ENCODE assay signal across 25 cellular contexts in the genomic region with DNA sequence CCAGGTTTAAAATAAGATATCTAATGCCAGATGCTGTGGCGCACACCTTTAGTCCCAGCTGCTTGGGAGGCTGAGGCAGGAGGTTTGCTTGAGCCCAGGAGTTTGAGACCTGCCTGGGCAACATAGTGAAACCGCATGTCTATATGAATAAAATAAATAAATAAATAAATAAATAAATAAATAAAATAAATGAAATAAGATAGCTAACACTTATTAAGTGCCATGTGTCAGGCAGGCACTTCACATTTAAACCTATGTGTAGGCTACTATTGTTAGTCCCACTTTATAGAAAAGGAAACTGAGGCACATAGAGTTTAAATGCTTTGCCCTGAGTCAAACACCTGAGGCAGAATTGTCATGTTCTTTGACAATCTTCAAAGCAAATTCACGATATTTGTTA. TPM values are rescaled to one million over a fixed set of nuclear protein-coding genes. Genes with fewer than 3 reads are reported as not detected.
DNase-seq lines count a peak whose midpoint lies in the region; ATAC-seq, FAIRE-seq and TF ChIP-seq lines count a peak whose summit lies in the region.
"Had no signal": no experiment of that assay in that cellular context is flagged by ENCODE, and none has a peak within 500 bp of the region (broad histone marks: within the 10 kb centered on the region; RNA-seq: fewer than 3 reads in every experiment).

No MANE protein-coding gene starts in this region.

- no peaks in the 10 kb centered on the region for H3K4me1 Mint-ChIP-seq in osteocyte (ENCODE audit: unreplicated experiment)
- H3K4me1 Mint-ChIP-seq in activated naive CD4-positive, alpha-beta T cell treated with anti-CD3 and anti-CD28 coated beads for 36 hours (ENCODE audit: low read depth), result peaks cover 12% of the 10 kb centered on the region

- FAIRE-seq in A549 (lab: Jason Lieb, UNC), result no peak
- FAIRE-seq: GM12878, GM12892, GM18507 had no signal

- intact Hi-C loops in activated naive CD4-positive, alpha-beta T cell treated with anti-CD3 and anti-CD28 coated beads for 36 hours (cut with micrococcal nuclease), result loop anchor here (1.0 to 5.0 kb wide), 3 partner anchors 11 to 79 kb away; no protein-coding TSS in a partner anchor

- H3K4me1 ChIP-seq in A549, result no peaks in the 10 kb centered on the region
- H3K4me1 ChIP-seq: BE2C had no signal

- TF ChIP-seq POLR2A in A549 (IDR thresholded peaks at IDR 0.05; ENCODE audit: low read length), result no peak

- H3K27ac ChIP-seq in A549 (no peak overlapping the region), WERI-Rb-1 (peak overlapping the region; percentile 35; the same call in 1 of the 2 replicates)
- H3K27ac ChIP-seq: 22Rv1, BLaER1 had no signal

- no peaks in the 10 kb centered on the region for H3K9me3 Mint-ChIP-seq in osteocyte (ENCODE audit: unreplicated experiment)
- H3K9me3 Mint-ChIP-seq in activated naive CD4-positive, alpha-beta T cell treated with anti-CD3 and anti-CD28 coated beads for 36 hours, result no peaks in the 10 kb centered on the region
- H3K9me3 Mint-ChIP-seq: CD4-positive, CD25-positive, alpha-beta regulatory T cell; CD8-positive, alpha-beta memory T cell had no signal

- H3K4me3 Mint-ChIP-seq in osteocyte (ENCODE audit: unreplicated experiment), result no peak overlapping the region
- H3K4me3 Mint-ChIP-seq in activated naive CD4-positive, alpha-beta T cell treated with anti-CD3 and anti-CD28 coated beads for 36 hours, result no peak overlapping the region

- TF ChIP-seq RAD21 in A549 (conservative IDR thresholded peaks at IDR 0.05 in 1 of 2, IDR thresholded peaks at IDR 0.05 in 1 of 2), result no peak

- no peaks in the 10 kb centered on the region for H3K9me3 ChIP-seq in A549
- H3K9me3 ChIP-seq in WERI-Rb-1 (ENCODE audit: severe bottlenecking), result no peaks in the 10 kb centered on the region
- H3K9me3 ChIP-seq: BE2C, BLaER1 had no signal

- CTCF ChIA-PET in A549 (lab: Yijun Ruan, JAX), result no interaction called here
- CTCF ChIA-PET in activated naive CD4-positive, alpha-beta T cell treated with anti-CD3 and anti-CD28 coated beads for 36 hours (lab: Charles Lee), result no interaction called here

- H3K4me2 ChIP-seq in A549, result no peak overlapping the region
- H3K4me2 ChIP-seq: BLaER1 had no signal

- no peaks in the 10 kb centered on the region for H3K27me3 Mint-ChIP-seq in osteocyte (ENCODE audit: unreplicated experiment)
- H3K27me3 Mint-ChIP-seq in activated naive CD4-positive, alpha-beta T cell treated with anti-CD3 and anti-CD28 coated beads for 36 hours (ENCODE audit: low read depth), result peaks cover 9% of the 10 kb centered on the region

- no peaks in the 10 kb centered on the region for H3K36me3 Mint-ChIP-seq in osteocyte (ENCODE audit: unreplicated experiment)
- H3K36me3 Mint-ChIP-seq in activated naive CD4-positive, alpha-beta T cell treated with anti-CD3 and anti-CD28 coated beads for 36 hours (ENCODE audit: low read depth), result no peaks in the 10 kb centered on the region
- H3K36me3 Mint-ChIP-seq: CD14-positive monocyte; CD4-positive, alpha-beta memory T cell; CD4-positive, CD25-positive, alpha-beta regulatory T cell; CD8-positive, alpha-beta memory T cell had no signal

- no peaks in the 10 kb centered on the region for H3K27me3 ChIP-seq in WERI-Rb-1 (ENCODE audit: insufficient read depth, low read depth, severe bottlenecking)
- H3K27me3 ChIP-seq: BE2C, BLaER1 had no signal

- H3K27ac Mint-ChIP-seq in osteocyte (ENCODE audit: unreplicated experiment), result no peak overlapping the region
- no peak overlapping the region for H3K27ac Mint-ChIP-seq in activated naive CD4-positive, alpha-beta T cell treated with anti-CD3 and anti-CD28 coated beads for 36 hours

- TF ChIP-seq CTCF in A549 (IDR thresholded peaks at IDR 0.05) (no peak), WERI-Rb-1 (IDR thresholded peaks at IDR 0.05; ENCODE audit: low read depth, low read length) (no peak), osteocyte (IDR thresholded peaks at IDR 0.05) (no peak)

- POLR2A ChIA-PET in A549 (lab: Yijun Ruan, JAX), result no interaction called here

- H3K36me3 ChIP-seq in WERI-Rb-1, result no peaks in the 10 kb centered on the region
- H3K36me3 ChIP-seq: BE2C, BLaER1 had no signal

- H3K4me3 ChIP-seq in A549 (no peak overlapping the region), WERI-Rb-1 (ENCODE audit: low read depth, low read length) (no peak overlapping the region)
- H3K4me3 ChIP-seq: BLaER1, GM12878 had no signal

- WGBS in A549 (ENCODE audit: missing lambda C conversion rate), result 97% methylated on average over 3 of the region's 3 CpGs

- TF ChIP-seq EP300 in A549 (IDR thresholded peaks at IDR 0.05), result no peak

- DNase-seq in A549 (ENCODE audit: low read depth in 1 of 2, low spot score in 1 of 2) (no peak), WERI-Rb-1 (peak; percentile 1), osteocyte (ENCODE audit: extremely low spot score, unreplicated experiment) (peak; percentile 32)
- no peak for DNase-seq in activated naive CD4-positive, alpha-beta T cell treated with anti-CD3 and anti-CD28 coated beads for 36 hours
- DNase-seq in stimulated activated CD4-positive, alpha-beta T cell treated with anti-CD3 and anti-CD28 coated beads, Interleukin-4, amount 100 ng/mL, for 1 hour, result no peak
- DNase-seq: ACHN; BE2C; C1 segment of cervical spinal cord; CD4-positive, alpha-beta memory T cell; CD4-positive, CD25-positive, alpha-beta regulatory T cell; CD8-positive, alpha-beta memory T cell; COR-L47; DMS 273 treated with DMSO at 0.1 percent for 48 hours; DMS153; DMS53; DMS79; DND-41; EL; GDM1 had no signal

- no peak for ATAC-seq in A549

TF ChIP-seq in A549, 52 proteins besides CTCF, POLR2A, EP300 and RAD21:
- TF ChIP-seq ZC3H11A (IDR thresholded peaks at IDR 0.05), result 0 out of 2 replicates have a peak, but pooled peaks have one; percentile 8
- no peak for TF ChIP-seq RNF2 (IDR thresholded peaks at IDR 0.05; ENCODE audit: borderline replicate concordance, low read depth)

RNA-seq across cellular contexts. Expression of a gene that starts 32.9 kb away (rescaled TPM):
- polyA plus RNA-seq in A549 (2011; rRNA removed), result 2.2 and 4.8 TPM in 2 replicates
- polyA plus RNA-seq in A549 (2012; cell fraction: cytosol; rRNA removed), result 1.5 and 2.1 TPM in 2 replicates
- 6.1 and 6.8 TPM in 2 replicates for polyA plus RNA-seq in A549 (2012; cell fraction: nucleus; rRNA removed)
- polyA plus RNA-seq in A549 (2017; fragmentation: RNase III; extraction: RNeasy Plus Mini Kit Qiagen cat#74134 plus additional on column Dnase treatment), result 4.6 to 5.0 TPM (median 4.8 TPM) in 3 replicates
- polyA minus RNA-seq in A549 (2011; rRNA and poly(A)+ RNA removed), result 30.5 and 38.8 TPM in 2 replicates
- 29.4 and 29.9 TPM in 2 replicates for total RNA-seq in osteocyte
- 10 to 100 TPM; 10.8 to 12.2 TPM for total RNA-seq in activated naive CD4-positive, alpha-beta T cell treated with anti-CD3 and anti-CD28 coated beads for 36 hours

Comparison
In these comparisons a context has a peak if more than half of its experiments do, and no peak if none do; other contexts are left out.
1. DNase-seq: peak in WERI-Rb-1 (single experiment) and osteocyte (single experiment); none in A549 (0 of 2), activated naive CD4-positive, alpha-beta T cell treated with anti-CD3 and anti-CD28 coated beads for 36 hours (single experiment) and stimulated activated CD4-positive, alpha-beta T cell treated with anti-CD3 and anti-CD28 coated beads, Interleukin-4, amount 100 ng/mL, for 1 hour (single experiment).